9 cellular contexts compared by ENCODE assay signal in genomic region chrX:112841114-112841819, GRCh38. TPM values are rescaled to one million over a fixed set of nuclear protein-coding genes. Genes with fewer than 3 reads are reported as not detected.
DNase-seq lines count a peak whose midpoint lies in the region; ATAC-seq and TF ChIP-seq lines count a peak whose summit lies in the region.
"Had no signal": no experiment of that assay in that cellular context is flagged by ENCODE, and none has a peak within 500 bp of the region (broad histone marks: within the 10 kb centered on the region; RNA-seq: fewer than 3 reads in every experiment).

No MANE protein-coding gene starts in this region.

- TF ChIP-seq CTCF in CD8-positive, alpha-beta T cell (IDR thresholded peaks at IDR 0.05) = no peak

- peak; percentile 96 for ATAC-seq in CD8-positive, alpha-beta T cell
- ATAC-seq in GM21360 (IDR thresholded peaks at IDR 0.05; ENCODE audit: unreplicated experiment) = peak; percentile 84

- peak; percentile 46 to 82 (median 72) for DNase-seq in CD8-positive, alpha-beta T cell
- DNase-seq in HT1080 (ENCODE audit: low read depth) (peak; percentile 87), NOMO-1 treated with dmso at 0.1 percent for 144 hours (lab: John Stamatoyannopoulos, UW; ENCODE audit: unreplicated experiment) (peak; percentile 66), activated T-cell treated with anti-CD3 and anti-CD28 coated beads for 4 hours (peak; percentile 57), erythroblast (lab: John Stamatoyannopoulos, UW) (peak; percentile 85 to 86)
- peak; percentile 19 to 56 for DNase-seq in stimulated activated CD8-positive, alpha-beta memory T cell treated with anti-CD3 and anti-CD28 coated beads, Interleukin-4, amount 100 ng/mL, for 4 hours (ENCODE audit: low read depth in 2 of 2, low spot score in 1 of 2)

- no peaks in the 10 kb centered on the region for H3K27me3 Mint-ChIP-seq in CD8-positive, alpha-beta T cell (ENCODE audit: low read depth)

- H3K4me3 ChIP-seq in CD8-positive, alpha-beta T cell (ENCODE audit: low read depth, low read length) = peak overlapping the region; percentile 76
- peak overlapping the region; percentile 41 for H3K4me3 ChIP-seq in mucosa of stomach (ENCODE audit: low read length)

- peak overlapping the region; percentile 57 for H3K9ac ChIP-seq in mucosa of stomach (ENCODE audit: low read length)

- peaks cover 5% of the 10 kb centered on the region for H3K36me3 Mint-ChIP-seq in CD8-positive, alpha-beta T cell

- H3K27ac Mint-ChIP-seq in CD8-positive, alpha-beta T cell = peak overlapping the region; percentile 86

- POLR2A ChIA-PET in CD8-positive, alpha-beta T cell (lab: Charles Lee) = interaction anchor here (0.5 to 1.9 kb wide), 3 partner anchors 10 to 1160 kb away, joined by 3 to 8 read pairs (median 3); partner anchors contain the start of genes ALG13 and LHFPL1

- intact Hi-C loops in CD8-positive, alpha-beta T cell (cut with DNase I, micrococcal nuclease) = loop anchor here in 1 of 2 experiments (2.0 to 5.0 kb wide), 2 partner anchors 164 to 1158 kb away; partner anchors contain the start of gene LHFPL1

- H3K4me3 Mint-ChIP-seq in CD8-positive, alpha-beta T cell = peak overlapping the region; percentile 87

- no peaks in the 10 kb centered on the region for H3K27me3 ChIP-seq in CD8-positive, alpha-beta T cell (ENCODE audit: insufficient read depth, low read length)
- H3K27me3 ChIP-seq in mucosa of stomach (ENCODE audit: control insufficient read depth, insufficient read depth, low read length) = no peaks in the 10 kb centered on the region

- TF ChIP-seq POLR2A in erythroblast (IDR thresholded peaks at IDR 0.05; ENCODE audit: low read length) = no peak

- CTCF ChIA-PET in CD8-positive, alpha-beta T cell (lab: Charles Lee) = interaction anchor here (1.4 kb wide), 1 partner anchor 9 kb away, joined by 3 read pairs; no protein-coding TSS in a partner anchor

- peaks cover 15% of the 10 kb centered on the region for H3K4me1 Mint-ChIP-seq in CD8-positive, alpha-beta T cell (ENCODE audit: low read depth)

- H3K36me3 ChIP-seq in CD8-positive, alpha-beta T cell (ENCODE audit: insufficient read depth, low read length) = no peaks in the 10 kb centered on the region
- no peaks in the 10 kb centered on the region for H3K36me3 ChIP-seq in mucosa of stomach (ENCODE audit: control insufficient read depth, insufficient read depth, low read length)

- no peaks in the 10 kb centered on the region for H3K9me3 Mint-ChIP-seq in CD8-positive, alpha-beta T cell

- peaks cover 5% of the 10 kb centered on the region for H3K4me1 ChIP-seq in CD8-positive, alpha-beta T cell (ENCODE audit: insufficient read depth, low read length)
- H3K4me1 ChIP-seq in mucosa of stomach (ENCODE audit: control insufficient read depth, insufficient read depth, low read length) = peaks cover 7% of the 10 kb centered on the region

- peak overlapping the region; percentile 42 for H3K27ac ChIP-seq in CD8-positive, alpha-beta T cell (ENCODE audit: low read depth, low read length)
- H3K27ac ChIP-seq: epithelial cell of prostate had no signal

- H3K9me3 ChIP-seq in CD8-positive, alpha-beta T cell (ENCODE audit: low read length) = no peaks in the 10 kb centered on the region
- H3K9me3 ChIP-seq in mucosa of stomach (ENCODE audit: control insufficient read depth, low read length) = no peaks in the 10 kb centered on the region

RNA-seq across cellular contexts. Expression of gene AMOT, which starts 0.6 kb away (rescaled TPM):
- 1 to 10 TPM in 1 of 2 experiments, under 1 TPM in 1; 0.61 to 1.3 TPM for total RNA-seq in CD8-positive, alpha-beta T cell
- 2.7 and 7.9 TPM in 2 replicates for total RNA-seq in HT1080 (2014; rRNA removed; shearing (Covaris generic))
- 0.88 and 0.97 TPM in 2 replicates for polyA plus RNA-seq in HT1080 (2015; cell fraction: cytosol; rRNA removed)
- 14.4 and 18.5 TPM in 2 replicates for polyA plus RNA-seq in HT1080 (2015; cell fraction: nucleus; rRNA removed)

Comparison
In these comparisons a context has a peak if more than half of its experiments do, and no peak if none do; other contexts are left out.
1. Peak in every context shown above with its lines: DNase-seq, ATAC-seq, H3K4me3 ChIP-seq and H3K27ac ChIP-seq.